ENCODE assay signal across 1 cellular context in the genomic region with DNA sequence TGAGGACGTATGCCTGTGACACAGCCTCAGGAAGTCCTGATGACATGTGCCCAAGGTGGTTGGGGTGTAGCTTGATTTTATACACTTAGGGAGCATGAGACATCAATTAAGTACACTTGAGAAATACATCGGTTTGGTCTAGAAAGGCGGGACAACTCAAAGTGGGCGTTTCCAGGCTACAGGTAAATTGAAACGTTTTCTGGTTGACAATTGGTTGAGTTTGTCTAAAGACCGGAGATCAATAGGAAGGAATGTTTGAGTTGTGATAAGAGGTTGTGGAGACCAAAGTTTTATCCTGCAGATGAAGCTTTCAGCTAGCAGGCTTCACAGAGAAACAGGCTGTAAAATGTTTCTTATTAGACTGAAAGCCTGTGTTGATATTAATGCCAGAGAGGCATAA.
A peak's percentile ranks its signal among the peaks of the same experiment; 100 is the strongest.
TF ChIP-seq lines count a peak whose summit lies in the region.

No MANE protein-coding gene starts in this region.

TF ChIP-seq in HepG2, 621 proteins besides CTCF, POLR2A, EP300 and RAD21:
- TF ChIP-seq NFYB (CRISPR knock-in tag; IDR thresholded peaks at IDR 0.05) (0 out of 2 replicates have a peak, but pooled peaks have one; percentile 9), CCAR2 (optimal IDR thresholded peaks at IDR 0.05; ENCODE audit: low read depth, low read length) (no peak), ONECUT2 (CRISPR knock-in tag; IDR thresholded peaks at IDR 0.05) (peak; percentile 78), ZNF777 (CRISPR knock-in tag; IDR thresholded peaks at IDR 0.05) (no peak), ZNF205 (CRISPR knock-in tag; IDR thresholded peaks at IDR 0.05) (no peak), HNF4A (CRISPR knock-in tag; IDR thresholded peaks at IDR 0.05) (peak; percentile 49), SOX6 (IDR thresholded peaks at IDR 0.05) (no peak), SOX6 (CRISPR knock-in tag; IDR thresholded peaks at IDR 0.05) (peak; percentile 71), TEAD3 (CRISPR knock-in tag; optimal IDR thresholded peaks at IDR 0.05; ENCODE audit: borderline replicate concordance) (peak; percentile 52), SOX13 (IDR thresholded peaks at IDR 0.05) (no peak), SOX13 (CRISPR knock-in tag; conservative IDR thresholded peaks at IDR 0.05 in 1 of 2, IDR thresholded peaks at IDR 0.05 in 1 of 2) (peak in 1 of 2 experiments; percentile 55; a peak in 2 of 4 replicates), TCF7 (IDR thresholded peaks at IDR 0.05; ENCODE audit: low read depth) (peak; percentile 35; the same call in 1 of the 2 replicates), DNMT1 (CRISPR knock-in tag; IDR thresholded peaks at IDR 0.05) (no peak), HDAC1 (CRISPR knock-in tag; IDR thresholded peaks at IDR 0.05) (0 out of 2 replicates have a peak, but pooled peaks have one; percentile 5), HOXA9 (CRISPR knock-in tag; IDR thresholded peaks at IDR 0.05; ENCODE audit: borderline replicate concordance) (no peak), FOXA3 (CRISPR knock-in tag; IDR thresholded peaks at IDR 0.05) (0 out of 2 replicates have a peak, but pooled peaks have one; percentile 19), KMT2B (CRISPR knock-in tag; IDR thresholded peaks at IDR 0.05) (peak; percentile 25; the same call in 1 of the 2 replicates), ZFY (CRISPR knock-in tag; IDR thresholded peaks at IDR 0.05) (no peak), ZMYM4 (CRISPR knock-in tag; IDR thresholded peaks at IDR 0.05) (0 out of 2 replicates have a peak, but pooled peaks have one; percentile 38), HDAC2 (CRISPR knock-in tag; IDR thresholded peaks at IDR 0.05) (0 out of 2 replicates have a peak, but pooled peaks have one; percentile 16), SP5 (CRISPR knock-in tag; IDR thresholded peaks at IDR 0.05; ENCODE audit: borderline replicate concordance, low read depth) (0 out of 2 replicates have a peak, but pooled peaks have one; percentile 22), POGZ (CRISPR knock-in tag; IDR thresholded peaks at IDR 0.05) (0 out of 2 replicates have a peak, but pooled peaks have one; percentile 30), NFKB2 (CRISPR knock-in tag; IDR thresholded peaks at IDR 0.05; ENCODE audit: borderline replicate concordance) (no peak), ZNF724P (CRISPR knock-in tag; IDR thresholded peaks at IDR 0.05; ENCODE audit: borderline replicate concordance) (no peak), ZNF572 (CRISPR knock-in tag; IDR thresholded peaks at IDR 0.05) (no peak), FOXJ3 (CRISPR knock-in tag; IDR thresholded peaks at IDR 0.05; ENCODE audit: borderline replicate concordance) (peak; percentile 31; the same call in 1 of the 2 replicates), POLR2G (IDR thresholded peaks at IDR 0.05; ENCODE audit: low read depth, low read length) (peak; percentile 24; the same call in 1 of the 2 replicates), ZNF674 (CRISPR knock-in tag; IDR thresholded peaks at IDR 0.05; ENCODE audit: low read depth) (no peak), ZEB1 (IDR thresholded peaks at IDR 0.05; ENCODE audit: insufficient replicate concordance, low read depth) (peak; percentile 46)
- TF ChIP-seq, protein P1, sequence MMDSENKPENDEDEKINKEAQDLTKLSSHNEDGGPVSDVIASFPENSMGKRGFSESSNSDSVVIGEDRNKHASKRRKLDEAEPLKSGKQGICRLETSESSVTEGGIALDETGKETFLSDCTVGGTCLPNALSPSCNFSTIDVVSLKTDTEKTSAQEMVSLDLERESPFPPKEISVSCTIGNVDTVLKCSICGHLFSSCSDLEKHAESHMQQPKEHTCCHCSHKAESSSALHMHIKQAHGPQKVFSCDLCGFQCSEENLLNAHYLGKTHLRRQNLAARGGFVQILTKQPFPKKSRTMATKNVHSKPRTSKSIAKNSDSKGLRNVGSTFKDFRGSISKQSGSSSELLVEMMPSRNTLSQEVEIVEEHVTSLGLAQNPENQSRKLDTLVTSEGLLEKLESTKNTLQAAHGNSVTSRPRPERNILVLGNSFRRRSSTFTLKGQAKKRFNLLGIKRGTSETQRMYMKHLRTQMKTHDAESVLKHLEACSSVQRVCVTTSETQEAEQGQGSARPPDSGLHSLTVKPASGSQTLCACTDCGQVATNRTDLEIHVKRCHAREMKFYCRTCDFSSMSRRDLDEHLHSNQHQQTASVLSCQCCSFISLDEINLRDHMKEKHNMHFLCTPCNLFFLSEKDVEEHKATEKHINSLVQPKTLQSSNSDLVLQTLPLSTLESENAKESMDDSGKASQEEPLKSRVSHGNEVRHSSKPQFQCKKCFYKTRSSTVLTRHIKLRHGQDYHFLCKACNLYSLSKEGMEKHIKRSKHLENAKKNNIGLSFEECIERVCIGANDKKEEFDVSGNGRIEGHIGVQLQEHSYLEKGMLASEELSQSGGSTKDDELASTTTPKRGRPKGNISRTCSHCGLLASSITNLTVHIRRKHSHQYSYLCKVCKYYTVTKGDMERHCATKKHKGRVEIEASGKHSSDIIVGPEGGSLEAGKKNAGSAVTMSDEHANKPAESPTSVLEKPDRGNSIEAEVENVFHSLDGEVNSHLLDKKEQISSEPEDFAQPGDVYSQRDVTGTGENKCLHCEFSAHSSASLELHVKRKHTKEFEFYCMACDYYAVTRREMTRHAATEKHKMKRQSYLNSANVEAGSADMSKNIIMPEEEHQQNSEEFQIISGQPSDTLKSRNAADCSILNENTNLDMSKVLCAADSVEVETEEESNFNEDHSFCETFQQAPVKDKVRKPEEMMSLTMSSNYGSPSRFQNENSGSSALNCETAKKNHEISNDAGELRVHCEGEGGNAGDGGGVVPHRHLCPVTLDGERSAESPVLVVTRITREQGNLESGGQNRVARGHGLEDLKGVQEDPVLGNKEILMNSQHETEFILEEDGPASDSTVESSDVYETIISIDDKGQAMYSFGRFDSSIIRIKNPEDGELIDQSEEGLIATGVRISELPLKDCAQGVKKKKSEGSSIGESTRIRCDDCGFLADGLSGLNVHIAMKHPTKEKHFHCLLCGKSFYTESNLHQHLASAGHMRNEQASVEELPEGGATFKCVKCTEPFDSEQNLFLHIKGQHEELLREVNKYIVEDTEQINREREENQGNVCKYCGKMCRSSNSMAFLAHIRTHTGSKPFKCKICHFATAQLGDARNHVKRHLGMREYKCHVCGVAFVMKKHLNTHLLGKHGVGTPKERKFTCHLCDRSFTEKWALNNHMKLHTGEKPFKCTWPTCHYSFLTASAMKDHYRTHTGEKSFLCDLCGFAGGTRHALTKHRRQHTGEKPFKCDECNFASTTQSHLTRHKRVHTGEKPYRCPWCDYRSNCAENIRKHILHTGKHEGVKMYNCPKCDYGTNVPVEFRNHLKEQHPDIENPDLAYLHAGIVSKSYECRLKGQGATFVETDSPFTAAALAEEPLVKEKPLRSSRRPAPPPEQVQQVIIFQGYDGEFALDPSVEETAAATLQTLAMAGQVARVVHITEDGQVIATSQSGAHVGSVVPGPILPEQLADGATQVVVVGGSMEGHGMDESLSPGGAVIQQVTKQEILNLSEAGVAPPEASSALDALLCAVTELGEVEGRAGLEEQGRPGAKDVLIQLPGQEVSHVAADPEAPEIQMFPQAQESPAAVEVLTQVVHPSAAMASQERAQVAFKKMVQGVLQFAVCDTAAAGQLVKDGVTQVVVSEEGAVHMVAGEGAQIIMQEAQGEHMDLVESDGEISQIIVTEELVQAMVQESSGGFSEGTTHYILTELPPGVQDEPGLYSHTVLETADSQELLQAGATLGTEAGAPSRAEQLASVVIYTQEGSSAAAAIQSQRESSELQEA (CRISPR knock-in tag; IDR thresholded peaks at IDR 0.05; ENCODE audit: not compliant biosample characterization): no peak
- TF ChIP-seq, protein P2, sequence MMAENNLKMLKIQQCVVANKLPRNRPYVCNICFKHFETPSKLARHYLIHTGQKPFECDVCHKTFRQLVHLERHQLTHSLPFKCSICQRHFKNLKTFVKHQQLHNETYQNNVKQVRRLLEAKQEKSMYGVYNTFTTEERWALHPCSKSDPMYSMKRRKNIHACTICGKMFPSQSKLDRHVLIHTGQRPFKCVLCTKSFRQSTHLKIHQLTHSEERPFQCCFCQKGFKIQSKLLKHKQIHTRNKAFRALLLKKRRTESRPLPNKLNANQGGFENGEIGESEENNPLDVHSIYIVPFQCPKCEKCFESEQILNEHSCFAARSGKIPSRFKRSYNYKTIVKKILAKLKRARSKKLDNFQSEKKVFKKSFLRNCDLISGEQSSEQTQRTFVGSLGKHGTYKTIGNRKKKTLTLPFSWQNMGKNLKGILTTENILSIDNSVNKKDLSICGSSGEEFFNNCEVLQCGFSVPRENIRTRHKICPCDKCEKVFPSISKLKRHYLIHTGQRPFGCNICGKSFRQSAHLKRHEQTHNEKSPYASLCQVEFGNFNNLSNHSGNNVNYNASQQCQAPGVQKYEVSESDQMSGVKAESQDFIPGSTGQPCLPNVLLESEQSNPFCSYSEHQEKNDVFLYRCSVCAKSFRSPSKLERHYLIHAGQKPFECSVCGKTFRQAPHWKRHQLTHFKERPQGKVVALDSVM (CRISPR knock-in tag; IDR thresholded peaks at IDR 0.05): no peak
- TF ChIP-seq, protein P3, sequence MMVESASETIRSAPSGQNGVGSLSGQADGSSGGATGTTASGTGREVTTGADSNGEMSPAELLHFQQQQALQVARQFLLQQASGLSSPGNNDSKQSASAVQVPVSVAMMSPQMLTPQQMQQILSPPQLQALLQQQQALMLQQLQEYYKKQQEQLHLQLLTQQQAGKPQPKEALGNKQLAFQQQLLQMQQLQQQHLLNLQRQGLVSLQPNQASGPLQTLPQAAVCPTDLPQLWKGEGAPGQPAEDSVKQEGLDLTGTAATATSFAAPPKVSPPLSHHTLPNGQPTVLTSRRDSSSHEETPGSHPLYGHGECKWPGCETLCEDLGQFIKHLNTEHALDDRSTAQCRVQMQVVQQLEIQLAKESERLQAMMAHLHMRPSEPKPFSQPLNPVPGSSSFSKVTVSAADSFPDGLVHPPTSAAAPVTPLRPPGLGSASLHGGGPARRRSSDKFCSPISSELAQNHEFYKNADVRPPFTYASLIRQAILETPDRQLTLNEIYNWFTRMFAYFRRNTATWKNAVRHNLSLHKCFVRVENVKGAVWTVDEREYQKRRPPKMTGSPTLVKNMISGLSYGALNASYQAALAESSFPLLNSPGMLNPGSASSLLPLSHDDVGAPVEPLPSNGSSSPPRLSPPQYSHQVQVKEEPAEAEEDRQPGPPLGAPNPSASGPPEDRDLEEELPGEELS (CRISPR knock-in tag; IDR thresholded peaks at IDR 0.05): 0 out of 2 replicates have a peak, but pooled peaks have one; percentile 16
- TF ChIP-seq, protein P4, sequence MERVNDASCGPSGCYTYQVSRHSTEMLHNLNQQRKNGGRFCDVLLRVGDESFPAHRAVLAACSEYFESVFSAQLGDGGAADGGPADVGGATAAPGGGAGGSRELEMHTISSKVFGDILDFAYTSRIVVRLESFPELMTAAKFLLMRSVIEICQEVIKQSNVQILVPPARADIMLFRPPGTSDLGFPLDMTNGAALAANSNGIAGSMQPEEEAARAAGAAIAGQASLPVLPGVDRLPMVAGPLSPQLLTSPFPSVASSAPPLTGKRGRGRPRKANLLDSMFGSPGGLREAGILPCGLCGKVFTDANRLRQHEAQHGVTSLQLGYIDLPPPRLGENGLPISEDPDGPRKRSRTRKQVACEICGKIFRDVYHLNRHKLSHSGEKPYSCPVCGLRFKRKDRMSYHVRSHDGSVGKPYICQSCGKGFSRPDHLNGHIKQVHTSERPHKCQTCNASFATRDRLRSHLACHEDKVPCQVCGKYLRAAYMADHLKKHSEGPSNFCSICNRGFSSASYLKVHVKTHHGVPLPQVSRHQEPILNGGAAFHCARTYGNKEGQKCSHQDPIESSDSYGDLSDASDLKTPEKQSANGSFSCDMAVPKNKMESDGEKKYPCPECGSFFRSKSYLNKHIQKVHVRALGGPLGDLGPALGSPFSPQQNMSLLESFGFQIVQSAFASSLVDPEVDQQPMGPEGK (CRISPR knock-in tag; IDR thresholded peaks at IDR 0.05): no peak
- TF ChIP-seq, protein P5, sequence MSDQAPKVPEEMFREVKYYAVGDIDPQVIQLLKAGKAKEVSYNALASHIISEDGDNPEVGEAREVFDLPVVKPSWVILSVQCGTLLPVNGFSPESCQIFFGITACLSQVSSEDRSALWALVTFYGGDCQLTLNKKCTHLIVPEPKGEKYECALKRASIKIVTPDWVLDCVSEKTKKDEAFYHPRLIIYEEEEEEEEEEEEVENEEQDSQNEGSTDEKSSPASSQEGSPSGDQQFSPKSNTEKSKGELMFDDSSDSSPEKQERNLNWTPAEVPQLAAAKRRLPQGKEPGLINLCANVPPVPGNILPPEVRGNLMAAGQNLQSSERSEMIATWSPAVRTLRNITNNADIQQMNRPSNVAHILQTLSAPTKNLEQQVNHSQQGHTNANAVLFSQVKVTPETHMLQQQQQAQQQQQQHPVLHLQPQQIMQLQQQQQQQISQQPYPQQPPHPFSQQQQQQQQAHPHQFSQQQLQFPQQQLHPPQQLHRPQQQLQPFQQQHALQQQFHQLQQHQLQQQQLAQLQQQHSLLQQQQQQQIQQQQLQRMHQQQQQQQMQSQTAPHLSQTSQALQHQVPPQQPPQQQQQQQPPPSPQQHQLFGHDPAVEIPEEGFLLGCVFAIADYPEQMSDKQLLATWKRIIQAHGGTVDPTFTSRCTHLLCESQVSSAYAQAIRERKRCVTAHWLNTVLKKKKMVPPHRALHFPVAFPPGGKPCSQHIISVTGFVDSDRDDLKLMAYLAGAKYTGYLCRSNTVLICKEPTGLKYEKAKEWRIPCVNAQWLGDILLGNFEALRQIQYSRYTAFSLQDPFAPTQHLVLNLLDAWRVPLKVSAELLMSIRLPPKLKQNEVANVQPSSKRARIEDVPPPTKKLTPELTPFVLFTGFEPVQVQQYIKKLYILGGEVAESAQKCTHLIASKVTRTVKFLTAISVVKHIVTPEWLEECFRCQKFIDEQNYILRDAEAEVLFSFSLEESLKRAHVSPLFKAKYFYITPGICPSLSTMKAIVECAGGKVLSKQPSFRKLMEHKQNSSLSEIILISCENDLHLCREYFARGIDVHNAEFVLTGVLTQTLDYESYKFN (CRISPR knock-in tag; conservative IDR thresholded peaks at IDR 0.05): peak; percentile 78
TF ChIP-seq in HepG2: peak in this region for 19.
